8 cellular contexts compared by ENCODE assay signal in the genomic region with DNA sequence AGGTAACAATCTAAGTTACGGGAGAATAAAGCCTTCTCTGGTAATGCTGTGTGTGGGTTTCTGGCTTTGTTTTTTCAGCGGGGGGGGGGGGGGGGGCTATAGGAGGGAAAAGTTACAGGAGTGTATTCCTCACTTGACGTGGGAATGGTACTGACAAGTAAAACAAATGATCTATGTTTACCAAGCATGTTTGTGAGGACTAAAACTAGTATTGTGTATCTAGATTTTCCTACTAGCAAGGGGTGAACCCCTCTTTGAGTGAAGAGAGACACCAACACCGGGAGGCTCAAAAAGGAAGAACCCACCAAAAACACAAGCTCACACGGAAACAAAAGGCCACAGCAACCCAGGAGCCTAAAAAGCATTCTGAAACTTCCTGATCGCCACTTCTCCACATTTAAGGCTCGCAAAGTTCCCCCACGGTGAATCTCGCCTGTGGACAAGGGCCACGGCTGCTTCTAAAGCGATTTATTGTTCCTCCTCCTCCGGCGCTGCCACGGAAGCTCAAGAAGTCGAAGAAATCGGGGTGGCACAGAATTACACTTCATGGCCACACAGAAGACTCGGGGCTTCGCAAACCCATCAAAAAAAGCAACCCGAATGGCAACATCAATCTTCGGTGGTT. TPM values are rescaled to one million over a fixed set of nuclear protein-coding genes. Genes with fewer than 3 reads are reported as not detected.
DNase-seq lines count a peak whose midpoint lies in the region; ATAC-seq, FAIRE-seq and TF ChIP-seq lines count a peak whose summit lies in the region.

No MANE protein-coding gene starts in this region.

- peaks cover 0 to 2% (median 0%) of the 10 kb centered on the region in 7 donors for H3K9me3 Mint-ChIP-seq in CD4-positive, CD25-positive, alpha-beta regulatory T cell
- H3K9me3 Mint-ChIP-seq in immature natural killer cell: no peaks in the 10 kb centered on the region

- TF ChIP-seq CTCF in GM12878 (IDR thresholded peaks at IDR 0.05 in 2 of 3, conservative IDR thresholded peaks at IDR 0.05 in 1 of 3; ENCODE audit: control insufficient read depth in 2 of 3, extremely low read depth in 1 of 3, insufficient read depth in 1 of 3, low read depth in 3 of 3, low read length in 3 of 3): no peak
- no peak for TF ChIP-seq CTCF in spleen (IDR thresholded peaks at IDR 0.05 in 8 of 11, conservative IDR thresholded peaks at IDR 0.05 in 3 of 11)

- H3K9me3 ChIP-seq in CD4-positive, CD25-positive, alpha-beta regulatory T cell (ENCODE audit: control insufficient read depth in 2 of 2, low read length in 2 of 2): no peaks in the 10 kb centered on the region
- H3K9me3 ChIP-seq in GM12878 (replicated peaks; ENCODE audit: control insufficient read depth, insufficient read depth, low read length) (no peaks in the 10 kb centered on the region), spleen (no peaks in the 10 kb centered on the region)

- H2AFZ ChIP-seq in GM12878 (ENCODE audit: control insufficient read depth, low read depth, low read length): peak overlapping the region; percentile 77

- TF ChIP-seq POLR2A in GM12878 (IDR thresholded peaks at IDR 0.05; ENCODE audit: low read depth, low read length) (no peak), spleen (IDR thresholded peaks at IDR 0.05) (no peak)

- H3K4me3 ChIP-seq in CD4-positive, CD25-positive, alpha-beta regulatory T cell (ENCODE audit: low read depth, low read length): peak overlapping the region; percentile 98
- H3K4me3 ChIP-seq in GM12878 (peak overlapping the region; percentile 99), spleen (peak overlapping the region; percentile 59 to 81 (median 70))

- peaks cover 56% of the 10 kb centered on the region for H3K79me2 ChIP-seq in GM12878 (ENCODE audit: control insufficient read depth, insufficient read depth, low read length)

- TF ChIP-seq RAD21 in GM12878 (IDR thresholded peaks at IDR 0.05; ENCODE audit: insufficient read depth, low read depth, low read length): no peak

- intact Hi-C loops in GM12878 (cut with micrococcal nuclease; ENCODE audit: unreplicated experiment): loop anchor here (5.0 kb wide), 1 partner anchor 52 kb away; no protein-coding TSS in a partner anchor
- intact Hi-C loops in spleen (cut with DNase I; ENCODE audit: low total_unique reads): no loop called here

- in situ Hi-C loops in GM12878 (cut with MboI): no loop called here

- no peak for DNase-seq in CD4-positive, CD25-positive, alpha-beta regulatory T cell
- DNase-seq in NCI-H774 (lab: John Stamatoyannopoulos, UW) (peak; percentile 63), GM12878 (ENCODE audit: low read depth, low spot score) (no peak), immature natural killer cell (no peak), spleen (peak; percentile 81), middle frontal gyrus (ENCODE audit: extremely low spot score, low spot score) (no peak)

- peaks cover 4% of the 10 kb centered on the region; the same call in 1 of the 2 replicates for H4K20me1 ChIP-seq in GM12878 (ENCODE audit: control insufficient read depth, insufficient read depth)

- CTCF ChIA-PET in GM12878 (lab: Yijun Ruan, JAX): interaction anchor here (1.0 kb wide), 1 partner anchor 24 kb away, joined by 5 read pairs; no protein-coding TSS in a partner anchor

- peaks cover 7% of the 10 kb centered on the region for H3K36me3 Mint-ChIP-seq in CD4-positive, CD25-positive, alpha-beta regulatory T cell
- H3K36me3 Mint-ChIP-seq in immature natural killer cell: no peaks in the 10 kb centered on the region

- no peak for TF ChIP-seq EP300 in GM12878 (IDR thresholded peaks at IDR 0.05; ENCODE audit: borderline replicate concordance in 1 of 2, control insufficient read depth in 1 of 2, low read depth in 2 of 2, low read length in 2 of 2)

- H3K4me2 ChIP-seq in GM12878 (ENCODE audit: control insufficient read depth, insufficient read depth): peak overlapping the region; percentile 56

- H3K27me3 Mint-ChIP-seq in CD4-positive, CD25-positive, alpha-beta regulatory T cell: no peaks in the 10 kb centered on the region
- peaks cover 6 to 16% (median 9%) of the 10 kb centered on the region in 3 donors for H3K27me3 Mint-ChIP-seq in immature natural killer cell (ENCODE audit: low read depth in 3 of 3)

- H3K4me1 Mint-ChIP-seq in CD4-positive, CD25-positive, alpha-beta regulatory T cell: peaks cover 16 to 35% (median 25%) of the 10 kb centered on the region in 4 donors
- peaks cover 38 to 48% of the 10 kb centered on the region in 2 donors for H3K4me1 Mint-ChIP-seq in immature natural killer cell

- BruUV-seq in GM12878 (replicated peaks; lab: Mats Ljungman, UMichigan): no TSS peak

- H3K9ac ChIP-seq in GM12878 (ENCODE audit: control insufficient read depth, insufficient read depth, low read length): peak overlapping the region; percentile 100

- SMC1A ChIA-PET in GM12878 (lab: Charles Lee; ENCODE audit: uncharacterized antibody, unreplicated experiment): interaction anchor here (0.7 to 3.6 kb wide), 11 partner anchors 14 to 120 kb away, joined by 3 to 11 read pairs (median 4); no protein-coding TSS in a partner anchor

- RAD21 ChIA-PET in GM12878 (lab: Charles Lee; ENCODE audit: unreplicated experiment): interaction anchor here (0.6 to 2.0 kb wide), 4 partner anchors 37 to 119 kb away, joined by 3 to 7 read pairs (median 3); no protein-coding TSS in a partner anchor

- peaks cover 53% of the 10 kb centered on the region for H3K4me1 ChIP-seq in CD4-positive, CD25-positive, alpha-beta regulatory T cell (ENCODE audit: control insufficient read depth, insufficient read depth, low read length, poor library complexity, severe bottlenecking)
- H3K4me1 ChIP-seq in GM12878 (ENCODE audit: control insufficient read depth, insufficient read depth, low read length) (no peaks in the 10 kb centered on the region), spleen (peaks cover 22 to 55% (median 48%) of the 10 kb centered on the region in 6 donors)

- FAIRE-seq in GM12878 (lab: Jason Lieb, UNC): no peak

- peak overlapping the region; percentile 98 to 99 (median 98) for H3K27ac Mint-ChIP-seq in CD4-positive, CD25-positive, alpha-beta regulatory T cell
- peak overlapping the region; percentile 96 to 100 (median 98) for H3K27ac Mint-ChIP-seq in immature natural killer cell

- H3K36me3 ChIP-seq in CD4-positive, CD25-positive, alpha-beta regulatory T cell (ENCODE audit: control insufficient read depth, insufficient read depth, low read length): no peaks in the 10 kb centered on the region
- H3K36me3 ChIP-seq in GM12878 (ENCODE audit: control insufficient read depth in 2 of 2, insufficient read depth in 2 of 2, low read length in 1 of 2) (no peaks in the 10 kb centered on the region; a peak in 1 of 4 replicates), spleen (peaks cover 0 to 19% (median 0%) of the 10 kb centered on the region in 6 donors)

- ATAC-seq in CD4-positive, CD25-positive, alpha-beta regulatory T cell (ENCODE audit: low read depth in 2 of 2): peak; percentile 1 to 2
- ATAC-seq in GM19035 (IDR thresholded peaks at IDR 0.05; ENCODE audit: unreplicated experiment) (peak; percentile 2), GM12878 (peak; percentile 12), GM21786 (IDR thresholded peaks at IDR 0.05; ENCODE audit: unreplicated experiment) (no peak)

- under 1% methylated on average over 20 of the region's 20 CpGs for WGBS in GM12878 (ENCODE audit: insufficient coverage, insufficient replicate concordance, low lambda C conversion rate, missing lambda C conversion rate)
- WGBS in spleen, 5 donors: 0 to 1% (median 0%) methylated on average over 19 to 20 of the region's 20 CpGs

- peak overlapping the region; percentile 93 for H3K27ac ChIP-seq in CD4-positive, CD25-positive, alpha-beta regulatory T cell (ENCODE audit: insufficient read depth, low read length, poor library complexity, severe bottlenecking)
- H3K27ac ChIP-seq in GM12878 (ENCODE audit: control insufficient read depth, insufficient read depth) (peak overlapping the region; percentile 96), spleen (peak overlapping the region; percentile 70 to 97 (median 94))

- peak overlapping the region; percentile 99 to 100 (median 100) for H3K4me3 Mint-ChIP-seq in CD4-positive, CD25-positive, alpha-beta regulatory T cell
- peak overlapping the region; percentile 99 to 100 (median 99) for H3K4me3 Mint-ChIP-seq in immature natural killer cell

- no peaks in the 10 kb centered on the region for H3K27me3 ChIP-seq in CD4-positive, CD25-positive, alpha-beta regulatory T cell (ENCODE audit: control insufficient read depth, insufficient read depth, low read length)
- H3K27me3 ChIP-seq in GM12878 (replicated peaks in 1 of 2; ENCODE audit: control insufficient read depth in 2 of 2, insufficient read depth in 2 of 2, low read length in 1 of 2) (no peaks in the 10 kb centered on the region), spleen (replicated peaks in 1 of 7) (no peaks in the 10 kb centered on the region)

- POLR2A ChIA-PET in GM12878 (lab: Charles Lee): interaction anchor here (0.5 to 1.5 kb wide), 9 partner anchors 9 to 346 kb away, joined by 3 to 4 read pairs (median 3); a partner anchor contains a TSS

TF ChIP-seq in GM12878, 131 proteins besides CTCF, POLR2A, EP300 and RAD21 (continues in another document):
- 0 out of 2 replicates have a peak, but pooled peaks have one; percentile 13 for TF ChIP-seq MTA2 (IDR thresholded peaks at IDR 0.05; ENCODE audit: low read depth)

RNA-seq across cellular contexts. Expression of a gene that starts 0.7 kb away (rescaled TPM):
- total RNA-seq in CD4-positive, CD25-positive, alpha-beta regulatory T cell: 283 TPM
- 100 to 1,000 TPM; 108 to 149 (median 132) TPM for polyA plus RNA-seq in CD4-positive, CD25-positive, alpha-beta regulatory T cell
- 230 and 238 TPM in 2 replicates for total RNA-seq in GM12878 (2013; cell fraction: nucleolus; rRNA removed)
- total RNA-seq in GM12878 (2014; rRNA removed) (43.2 and 43.9 TPM in 2 replicates), GM12878 (2014; rRNA removed; fragmentation: Illumina TruSeq; extraction: Trizol) (41.5 and 42.2 TPM in 2 replicates), GM12878 (2021) (67.6 and 75.3 TPM in 2 replicates), spleen (100 to 1,000 TPM in 4 of 7 donors, 10 to 100 TPM in 3; 78.7 to 122 (median 112) TPM)
- polyA plus RNA-seq in GM12878 (2011; ENCODE audit: low read depth): 18.6 TPM
- polyA plus RNA-seq in GM12878 (2011; rRNA removed) (41.4 and 52.4 TPM in 2 replicates), GM12878 (2014; fragmentation: Illumina TruSeq; extraction: Trizol) (39.2 and 43.5 TPM in 2 replicates), GM12878 (2014; fragmentation: Nextera tagmentation; extraction: Ambion mirVana) (10 to 100 TPM; 21.4 to 27.4 TPM), GM12878 (2014; rRNA removed) (41.0 and 44.1 TPM in 2 replicates), GM12878 (2016; fragmentation: Nextera tagmentation; extraction: Ambion mirVana) (10 to 100 TPM; 43.4 to 47.7 TPM), immature natural killer cell (100 to 1,000 TPM in 2 of 3 donors, 10 to 100 TPM in 1; 63.3 to 105 (median 103) TPM), spleen (10 to 100 TPM; 14.9 to 22.3 (median 16.7) TPM)
- 78.5 and 91.3 TPM in 2 replicates for polyA plus RNA-seq in GM12878 (2011; cell fraction: cytosol; rRNA removed)
- polyA plus RNA-seq in GM12878 (2011; cell fraction: nucleus; rRNA removed): 75.1 and 85.8 TPM in 2 replicates
- polyA plus RNA-seq in GM12878 (2012): 28.9 and 39.0 TPM in 2 replicates
- 200 and 344 TPM in 2 replicates for polyA minus RNA-seq in GM12878 (2011; rRNA and poly(A)+ RNA removed)
- polyA minus RNA-seq in GM12878 (2011; cell fraction: cytosol; rRNA and poly(A)+ RNA removed): 38.2 and 53.0 TPM in 2 replicates
- polyA minus RNA-seq in GM12878 (2011; cell fraction: nucleus; rRNA and poly(A)+ RNA removed): 83.1 and 154 TPM in 2 replicates

Comparison
In these comparisons a context has a peak if more than half of its experiments do, and no peak if none do; other contexts are left out.
1. DNase-seq: peak in NCI-H774 (single experiment) and spleen (single experiment); none in CD4-positive, CD25-positive, alpha-beta regulatory T cell (0 of 3), GM12878 (single experiment), immature natural killer cell (0 of 3) and middle frontal gyrus (single experiment).
2. Peak in every context shown above with its lines, with median percentiles within 50 percentile points of each other: H3K27ac ChIP-seq and H3K4me3 ChIP-seq.